Comparison of ENCODE assay signal across 28 cellular contexts in the genomic region with DNA sequence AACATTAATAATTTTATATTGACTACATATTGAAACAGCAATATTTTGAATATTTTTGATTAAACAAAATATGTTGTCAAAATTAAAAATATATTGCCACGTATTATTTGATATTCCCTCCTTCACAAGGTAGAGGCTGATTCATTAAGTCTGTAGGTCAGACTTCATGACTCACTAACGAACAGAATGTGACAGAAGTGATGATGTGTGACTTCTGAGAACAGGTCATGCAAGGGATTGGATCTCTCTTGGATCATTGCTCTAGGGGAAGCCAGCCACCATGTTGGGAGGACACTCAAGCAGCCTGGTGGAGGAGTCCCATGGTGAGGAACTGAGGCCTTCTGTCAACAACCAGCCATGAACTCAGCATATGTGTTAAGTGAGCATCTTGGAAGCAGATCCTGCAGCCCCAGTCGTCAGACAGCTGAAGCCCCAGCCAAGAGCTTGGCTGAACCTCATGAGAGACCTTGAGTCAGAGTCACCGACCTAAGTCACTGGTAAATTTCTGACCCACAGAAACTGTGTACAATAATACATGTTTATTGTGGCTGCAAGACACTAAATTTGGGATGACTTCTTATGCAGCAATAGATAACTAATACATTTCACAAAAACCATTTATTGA.
"Had no signal": no experiment of that assay in that cellular context is flagged by ENCODE, and none has a peak within 500 bp of the region (broad histone marks: within the 10 kb centered on the region; RNA-seq: fewer than 3 reads in every experiment).

No MANE protein-coding gene starts in this region.

- H3K27me3 ChIP-seq: colonic mucosa, pancreas had no signal

- H3K9me3 ChIP-seq: colonic mucosa, pancreas, prostate gland, thoracic aorta had no signal

- H3K27ac ChIP-seq: breast epithelium, colonic mucosa, dorsolateral prefrontal cortex, pancreas, prostate gland, skin epidermis, thoracic aorta, VCaP had no signal

- H3K4me1 ChIP-seq: breast epithelium, colonic mucosa, pancreas, prostate gland had no signal

- FAIRE-seq: keratinocyte, pancreas, TTC549, urothelium cell line had no signal

- H3K36me3 ChIP-seq: breast epithelium, colonic mucosa, pancreas, prostate gland, thoracic aorta had no signal

- H3K4me3 ChIP-seq: breast epithelium, colonic mucosa, dorsolateral prefrontal cortex, pancreas, prostate gland, skin epidermis, thoracic aorta had no signal

- DNase-seq: activated CD4-positive, alpha-beta memory T cell treated with anti-CD3 and anti-CD28 coated beads for 36 hours; activated CD4-positive, alpha-beta T cell treated with anti-CD3 and anti-CD28 coated beads for 48 hours; activated CD8-positive, alpha-beta memory T cell treated with anti-CD3 and anti-CD28 coated beads, Interleukin-2, amount 50 U/mL, for 48 hours; activated naive CD8-positive, alpha-beta T cell treated with anti-CD3 and anti-CD28 coated beads, Interleukin-2, amount 50 U/mL, for 24 hours; activated T-cell treated with anti-CD3 and anti-CD28 coated beads, Interleukin-2, amount 50 U/mL, for 24 hours; colonic mucosa; effector memory CD4-positive, alpha-beta T cell; foreskin fibroblast; head of caudate nucleus; hippocampal formation; left colon; naive thymus-derived CD8-positive, alpha-beta T cell; nucleus accumbens; pancreas; retina; stimulated activated CD4-positive, alpha-beta T cell treated with anti-CD3 and anti-CD28 coated beads, Interleukin-12 subunit alpha, Interleukin-12 subunit beta, amount 100 ng/mL, for 4 hours; stimulated activated CD4-positive, alpha-beta T cell treated with anti-CD3 and anti-CD28 coated beads, Interleukin-4, amount 100 ng/mL, for 1 hour; T-helper 9 cell; trophoblast cell had no signal
